In the genomic region with DNA sequence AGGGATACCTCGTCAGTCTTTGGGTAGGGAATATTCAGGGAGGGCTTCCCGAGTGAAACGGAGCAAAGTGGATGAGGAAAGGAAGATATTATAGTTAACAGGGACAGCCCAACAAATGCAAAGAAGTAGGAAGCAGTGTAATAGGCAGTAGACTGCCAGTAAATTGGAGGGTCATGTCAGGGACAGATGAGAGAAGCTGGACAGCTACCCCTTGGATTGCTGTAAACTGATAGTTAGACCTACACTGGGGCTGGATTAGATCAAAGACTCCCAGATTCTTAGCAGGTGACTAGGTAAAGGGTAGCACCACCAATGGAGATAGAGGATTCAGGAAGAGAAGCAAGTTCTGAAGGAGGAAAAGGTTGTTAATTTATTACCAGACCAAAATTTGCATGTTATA, we compare ENCODE assay signal across 28 cellular contexts.
"Had no signal": no experiment of that assay in that cellular context is flagged by ENCODE, and none has a peak within 500 bp of the region (broad histone marks: within the 10 kb centered on the region; RNA-seq: fewer than 3 reads in every experiment).

No MANE protein-coding gene starts in this region.

- H3K27ac Mint-ChIP-seq: stimulated activated effector memory CD8-positive, alpha-beta T cell treated with anti-CD3 and anti-CD28 coated beads, Interleukin-12 subunit alpha, Interleukin-12 subunit beta, amount 100 ng/mL, for 72 hours; stimulated activated memory B cell treated with anti-CD40 and anti-IgM and Interleukin-4, amounts not matched to agents 10 μg/mL and 1 μg/mL and 100 μg/mL, for 72 hours; stimulated activated naive B cell treated with anti-CD40 and anti-IgM and Interleukin-4, amounts not matched to agents 10 μg/mL and 1 μg/mL and 100 μg/mL, for 72 hours; stimulated activated naive CD8-positive, alpha-beta T cell treated with anti-CD3 and anti-CD28 coated beads, Interleukin-15, amount 100 ng/mL, for 72 hours; stimulated activated naive CD8-positive, alpha-beta T cell treated with anti-CD3 and anti-CD28 coated beads, Interleukin-15, Interleukin-2, amounts not matched to agents 100 ng/mL and 50 ng/mL, for 24 hours; type B pancreatic cell had no signal

- DNase-seq: stimulated activated CD4-positive, alpha-beta T cell treated with anti-CD3 and anti-CD28 coated beads, Interleukin-2, amount 100 ng/mL, for 48 hours; stimulated activated CD4-positive, alpha-beta T cell treated with anti-CD3 and anti-CD28 coated beads, Interleukin-4, amount 100 ng/mL, for 1 hour; stimulated activated CD4-positive, alpha-beta T cell treated with anti-CD3 and anti-CD28 coated beads, Interleukin-4, amount 100 ng/mL, for 24 hours; stimulated activated CD4-positive, alpha-beta T cell treated with anti-CD3 and anti-CD28 coated beads, Interleukin-4, amount 100 ng/mL, for 4 hours; stimulated activated CD8-positive, alpha-beta memory T cell treated with anti-CD3 and anti-CD28 coated beads, Interleukin-4, amount 100 ng/mL, for 48 hours; stimulated activated naive B cell treated with anti-CD40 and anti-IgM and Interleukin-4, amounts not matched to agents 10 μg/mL and 1 μg/mL and 100 μg/mL, for 72 hours; stimulated activated naive CD4-positive, alpha-beta T cell; stimulated activated naive CD4-positive, alpha-beta T cell treated with Interleukin-2 at 50 U/mL for 16 hours; stimulated activated naive CD8-positive, alpha-beta T cell treated with anti-CD3 and anti-CD28 coated beads, Interleukin-15, amount 100 ng/mL, for 72 hours; stimulated activated naive CD8-positive, alpha-beta T cell treated with anti-CD3 and anti-CD28 coated beads, Interleukin-15, Interleukin-2, amounts not matched to agents 100 U/mL and 50 U/mL, for 24 hours; stomach; substantia nigra; testis; thyroid gland; tibial artery; transverse colon; trophoblast cell; upper lobe of left lung; upper lobe of right lung; uterus had no signal

- H3K36me3 Mint-ChIP-seq: stimulated activated effector memory CD8-positive, alpha-beta T cell treated with anti-CD3 and anti-CD28 coated beads, Interleukin-12 subunit alpha, Interleukin-12 subunit beta, amount 100 ng/mL, for 72 hours; stimulated activated memory B cell treated with anti-CD40 and anti-IgM and Interleukin-4, amounts not matched to agents 10 μg/mL and 1 μg/mL and 100 μg/mL, for 72 hours; stimulated activated naive B cell treated with anti-CD40 and anti-IgM and Interleukin-4, amounts not matched to agents 10 μg/mL and 1 μg/mL and 100 μg/mL, for 72 hours; type B pancreatic cell had no signal

- H3K4me1 Mint-ChIP-seq: stimulated activated effector memory CD8-positive, alpha-beta T cell treated with anti-CD3 and anti-CD28 coated beads, Interleukin-12 subunit alpha, Interleukin-12 subunit beta, amount 100 ng/mL, for 72 hours; stimulated activated memory B cell treated with anti-CD40 and anti-IgM and Interleukin-4, amounts not matched to agents 10 μg/mL and 1 μg/mL and 100 μg/mL, for 72 hours; stimulated activated naive B cell treated with anti-CD40 and anti-IgM and Interleukin-4, amounts not matched to agents 10 μg/mL and 1 μg/mL and 100 μg/mL, for 72 hours; stimulated activated naive CD8-positive, alpha-beta T cell treated with anti-CD3 and anti-CD28 coated beads, Interleukin-15, amount 100 ng/mL, for 72 hours had no signal

- H3K36me3 ChIP-seq: suprapubic skin, tibial nerve, transverse colon, uterus, vagina had no signal

- H3K4me3 Mint-ChIP-seq: stimulated activated effector memory CD8-positive, alpha-beta T cell treated with anti-CD3 and anti-CD28 coated beads, Interleukin-12 subunit alpha, Interleukin-12 subunit beta, amount 100 ng/mL, for 72 hours; stimulated activated memory B cell treated with anti-CD40 and anti-IgM and Interleukin-4, amounts not matched to agents 10 μg/mL and 1 μg/mL and 100 μg/mL, for 72 hours; stimulated activated naive B cell treated with anti-CD40 and anti-IgM and Interleukin-4, amounts not matched to agents 10 μg/mL and 1 μg/mL and 100 μg/mL, for 72 hours; stimulated activated naive CD8-positive, alpha-beta T cell treated with anti-CD3 and anti-CD28 coated beads, Interleukin-15, amount 100 ng/mL, for 72 hours; stimulated activated naive CD8-positive, alpha-beta T cell treated with anti-CD3 and anti-CD28 coated beads, Interleukin-15, Interleukin-2, amounts not matched to agents 100 ng/mL and 50 ng/mL, for 24 hours; type B pancreatic cell had no signal

- H3K9me3 Mint-ChIP-seq: stimulated activated naive CD8-positive, alpha-beta T cell treated with anti-CD3 and anti-CD28 coated beads, Interleukin-15, Interleukin-2, amounts not matched to agents 100 ng/mL and 50 ng/mL, for 24 hours; type B pancreatic cell had no signal

- H3K9me3 ChIP-seq: suprapubic skin, testis, thoracic aorta, thyroid gland, upper lobe of left lung, upper lobe of right lung, uterus, vagina had no signal

- H3K27me3 Mint-ChIP-seq: stimulated activated naive B cell treated with anti-CD40 and anti-IgM and Interleukin-4, amounts not matched to agents 10 μg/mL and 1 μg/mL and 100 μg/mL, for 72 hours; stimulated activated naive CD8-positive, alpha-beta T cell treated with anti-CD3 and anti-CD28 coated beads, Interleukin-15, amount 100 ng/mL, for 72 hours; stimulated activated naive CD8-positive, alpha-beta T cell treated with anti-CD3 and anti-CD28 coated beads, Interleukin-15, Interleukin-2, amounts not matched to agents 100 ng/mL and 50 ng/mL, for 24 hours; type B pancreatic cell had no signal

- H3K27ac ChIP-seq: stomach, suprapubic skin, testis, thoracic aorta, thyroid gland, tibial artery, tibial nerve, transverse colon, upper lobe of right lung, uterus, vagina had no signal

- ATAC-seq: stimulated activated effector memory CD8-positive, alpha-beta T cell treated with anti-CD3 and anti-CD28 coated beads, Interleukin-12 subunit alpha, Interleukin-12 subunit beta, amount 100 ng/mL, for 72 hours; stimulated activated memory B cell treated with anti-CD40 and anti-IgM and Interleukin-4, amounts not matched to agents 10 μg/mL and 1 μg/mL and 100 μg/mL, for 72 hours; stimulated activated naive B cell treated with anti-CD40 and anti-IgM and Interleukin-4, amounts not matched to agents 10 μg/mL and 1 μg/mL and 100 μg/mL, for 72 hours; stimulated activated naive CD8-positive, alpha-beta T cell treated with anti-CD3 and anti-CD28 coated beads, Interleukin-15, amount 100 ng/mL, for 72 hours; stimulated activated naive CD8-positive, alpha-beta T cell treated with anti-CD3 and anti-CD28 coated beads, Interleukin-15, Interleukin-2, amounts not matched to agents 100 U/mL and 50 U/mL, for 24 hours; upper lobe of right lung had no signal

- H3K4me1 ChIP-seq: stomach, suprapubic skin, testis, tibial nerve, transverse colon, upper lobe of left lung, upper lobe of right lung, uterus, vagina had no signal

- H3K4me3 ChIP-seq: stomach, suprapubic skin, testis, thoracic aorta, thyroid gland, tibial artery, tibial nerve, transverse colon, upper lobe of left lung, upper lobe of right lung, uterus, vagina had no signal

- H3K27me3 ChIP-seq: stomach, suprapubic skin, testis, thyroid gland, tibial artery, tibial nerve, transverse colon, upper lobe of left lung, upper lobe of right lung, uterus, vagina had no signal
